Comparison of ENCODE assay signal across 8 cellular contexts in the genomic region with DNA sequence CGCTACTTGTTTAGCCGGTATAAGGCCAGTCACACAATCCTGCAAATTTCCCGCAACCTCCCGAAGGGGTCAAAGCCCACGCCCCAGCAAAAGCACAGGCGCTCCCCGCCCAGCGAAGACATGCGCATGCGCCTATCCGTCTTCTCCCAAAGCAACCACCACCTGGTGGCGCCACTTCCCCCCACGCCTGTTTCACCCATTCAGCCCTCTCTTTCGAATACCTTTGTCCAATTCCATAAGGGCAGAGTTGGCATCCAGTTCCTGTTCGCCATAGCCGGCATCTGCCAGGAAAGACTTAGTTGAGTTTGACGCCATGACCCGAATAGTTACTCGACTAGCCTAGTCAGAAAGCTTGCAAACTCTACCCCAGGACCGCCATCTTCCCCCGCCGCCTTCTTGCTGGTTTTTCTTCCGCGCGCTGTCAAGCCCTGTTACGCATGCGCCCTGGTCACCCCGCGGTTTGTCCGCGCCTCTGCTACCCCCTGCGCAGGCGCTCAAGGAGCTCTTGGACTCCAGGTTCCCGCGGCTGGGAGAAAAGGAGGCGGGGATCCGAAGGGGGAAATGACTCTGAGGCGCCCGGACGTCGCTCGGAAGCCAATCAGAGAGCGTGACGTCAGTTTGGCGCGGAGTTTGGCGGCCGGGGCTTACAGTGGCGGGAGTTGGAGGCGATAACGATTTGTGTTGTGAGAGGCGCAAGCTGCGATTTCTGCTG. TPM values are rescaled to one million over a fixed set of nuclear protein-coding genes. Genes with fewer than 3 reads are reported as not detected.
DNase-seq lines count a peak whose midpoint lies in the region; ATAC-seq, FAIRE-seq and TF ChIP-seq lines count a peak whose summit lies in the region.

A gene with protein sequence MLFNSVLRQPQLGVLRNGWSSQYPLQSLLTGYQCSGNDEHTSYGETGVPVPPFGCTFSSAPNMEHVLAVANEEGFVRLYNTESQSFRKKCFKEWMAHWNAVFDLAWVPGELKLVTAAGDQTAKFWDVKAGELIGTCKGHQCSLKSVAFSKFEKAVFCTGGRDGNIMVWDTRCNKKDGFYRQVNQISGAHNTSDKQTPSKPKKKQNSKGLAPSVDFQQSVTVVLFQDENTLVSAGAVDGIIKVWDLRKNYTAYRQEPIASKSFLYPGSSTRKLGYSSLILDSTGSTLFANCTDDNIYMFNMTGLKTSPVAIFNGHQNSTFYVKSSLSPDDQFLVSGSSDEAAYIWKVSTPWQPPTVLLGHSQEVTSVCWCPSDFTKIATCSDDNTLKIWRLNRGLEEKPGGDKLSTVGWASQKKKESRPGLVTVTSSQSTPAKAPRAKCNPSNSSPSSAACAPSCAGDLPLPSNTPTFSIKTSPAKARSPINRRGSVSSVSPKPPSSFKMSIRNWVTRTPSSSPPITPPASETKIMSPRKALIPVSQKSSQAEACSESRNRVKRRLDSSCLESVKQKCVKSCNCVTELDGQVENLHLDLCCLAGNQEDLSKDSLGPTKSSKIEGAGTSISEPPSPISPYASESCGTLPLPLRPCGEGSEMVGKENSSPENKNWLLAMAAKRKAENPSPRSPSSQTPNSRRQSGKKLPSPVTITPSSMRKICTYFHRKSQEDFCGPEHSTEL (plus strand): TSS at position 626 of the 712 bp plus-strand sequence. CDS start 143 bp downstream, outside the sequence.
A gene with protein sequence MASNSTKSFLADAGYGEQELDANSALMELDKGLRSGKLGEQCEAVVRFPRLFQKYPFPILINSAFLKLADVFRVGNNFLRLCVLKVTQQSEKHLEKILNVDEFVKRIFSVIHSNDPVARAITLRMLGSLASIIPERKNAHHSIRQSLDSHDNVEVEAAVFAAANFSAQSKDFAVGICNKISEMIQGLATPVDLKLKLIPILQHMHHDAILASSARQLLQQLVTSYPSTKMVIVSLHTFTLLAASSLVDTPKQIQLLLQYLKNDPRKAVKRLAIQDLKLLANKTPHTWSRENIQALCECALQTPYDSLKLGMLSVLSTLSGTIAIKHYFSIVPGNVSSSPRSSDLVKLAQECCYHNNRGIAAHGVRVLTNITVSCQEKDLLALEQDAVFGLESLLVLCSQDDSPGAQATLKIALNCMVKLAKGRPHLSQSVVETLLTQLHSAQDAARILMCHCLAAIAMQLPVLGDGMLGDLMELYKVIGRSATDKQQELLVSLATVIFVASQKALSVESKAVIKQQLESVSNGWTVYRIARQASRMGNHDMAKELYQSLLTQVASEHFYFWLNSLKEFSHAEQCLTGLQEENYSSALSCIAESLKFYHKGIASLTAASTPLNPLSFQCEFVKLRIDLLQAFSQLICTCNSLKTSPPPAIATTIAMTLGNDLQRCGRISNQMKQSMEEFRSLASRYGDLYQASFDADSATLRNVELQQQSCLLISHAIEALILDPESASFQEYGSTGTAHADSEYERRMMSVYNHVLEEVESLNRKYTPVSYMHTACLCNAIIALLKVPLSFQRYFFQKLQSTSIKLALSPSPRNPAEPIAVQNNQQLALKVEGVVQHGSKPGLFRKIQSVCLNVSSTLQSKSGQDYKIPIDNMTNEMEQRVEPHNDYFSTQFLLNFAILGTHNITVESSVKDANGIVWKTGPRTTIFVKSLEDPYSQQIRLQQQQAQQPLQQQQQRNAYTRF (minus strand): TSS at position 435 of the 712 bp plus-strand sequence. CDS start 120 bp downstream, at position 315.

- H3K36me3 ChIP-seq in astrocyte (ENCODE audit: insufficient read depth, low read length) (no peaks in the 10 kb centered on the region), vagina (no peaks in the 10 kb centered on the region)

- H3K27me3 ChIP-seq in astrocyte (ENCODE audit: insufficient read depth, low read length) (no peaks in the 10 kb centered on the region), right cardiac atrium (ENCODE audit: control insufficient read depth, insufficient read depth) (no peaks in the 10 kb centered on the region), vagina (no peaks in the 10 kb centered on the region)

- peaks cover 80% of the 10 kb centered on the region for H3K79me2 ChIP-seq in astrocyte (ENCODE audit: insufficient read depth, low read length)

- H3K4me3 ChIP-seq in astrocyte (ENCODE audit: insufficient read depth, low read depth, low read length) (peak within 1 kb of the TSS; percentile 98), right cardiac atrium (ENCODE audit: low read length) (peak within 1 kb of the TSS; percentile 74), vagina (peak within 1 kb of the TSS; percentile 57 to 59)

- peak; percentile 74 for ATAC-seq in HG02981 (IDR thresholded peaks at IDR 0.05; ENCODE audit: unreplicated experiment)
- peak; percentile 98 to 99 for ATAC-seq in right cardiac atrium

- peak within 1 kb of the TSS; percentile 96 for H3K4me2 ChIP-seq in astrocyte (ENCODE audit: low read length)

- H2AFZ ChIP-seq in astrocyte (ENCODE audit: low read depth, low read length), result peak within 1 kb of the TSS; percentile 98

- H4K20me1 ChIP-seq in astrocyte (ENCODE audit: insufficient read depth, low read length), result peaks cover 18% of the 10 kb centered on the region

- FAIRE-seq in GM18507 (lab: Jason Lieb, UNC), result peak; percentile 100
- peak; percentile 96 for FAIRE-seq in astrocyte (lab: Jason Lieb, UNC)

- peak in 1 of 2 donors; percentile 33 for TF ChIP-seq POLR2A in vagina (IDR thresholded peaks at IDR 0.05)

- H3K27ac Mint-ChIP-seq in astrocyte (ENCODE audit: unreplicated experiment), result peak within 1 kb of the TSS; percentile 88

- H3K27me3 Mint-ChIP-seq in astrocyte (ENCODE audit: low read depth, unreplicated experiment), result no peaks in the 10 kb centered on the region

- intact Hi-C loops in right cardiac atrium (cut with DNase I) (no loop called here), vagina (cut with DNase I) (no loop called here)

- H3K4me3 Mint-ChIP-seq in astrocyte (ENCODE audit: unreplicated experiment), result peak within 1 kb of the TSS; percentile 96

- WGBS in right cardiac atrium, result under 1% methylated on average over 53 of the region's 53 CpGs

- peaks cover 4% of the 10 kb centered on the region for H3K36me3 Mint-ChIP-seq in astrocyte (ENCODE audit: low read depth, unreplicated experiment)

- H3K9me3 Mint-ChIP-seq in astrocyte (ENCODE audit: unreplicated experiment), result no peaks in the 10 kb centered on the region

- TF ChIP-seq CTCF in astrocyte (IDR thresholded peaks at IDR 0.05; ENCODE audit: insufficient read depth, low read depth, low read length), result peak; percentile 93
- peak in 2 of 3 experiments; percentile 80 to 98 for TF ChIP-seq CTCF in vagina (IDR thresholded peaks at IDR 0.05)

- peaks cover 18% of the 10 kb centered on the region for H3K4me1 Mint-ChIP-seq in astrocyte (ENCODE audit: low read depth, unreplicated experiment)

- DNase-seq in GM18507 (ENCODE audit: extremely low spot score, insufficient read length, low read depth), result peak; percentile 97
- peak; percentile 97 for DNase-seq in NCI-H2029 (lab: John Stamatoyannopoulos, UW)
- peak; percentile 97 for DNase-seq in T-helper 22 cell (ENCODE audit: low read depth)
- DNase-seq in astrocyte (ENCODE audit: low read depth), result peak; percentile 94
- peak; percentile 99 for DNase-seq in right cardiac atrium
- peak; percentile 94 for DNase-seq in pulmonary artery endothelial cell (ENCODE audit: low read depth, low spot score)
- DNase-seq in vagina (ENCODE audit: extremely low spot score in 2 of 2), result peak; percentile 98 to 99

- peaks cover 12% of the 10 kb centered on the region for H3K4me1 ChIP-seq in astrocyte (ENCODE audit: insufficient read depth, low read length)
- H3K4me1 ChIP-seq in right cardiac atrium (ENCODE audit: control insufficient read depth, insufficient read depth, low read length), result no peaks in the 10 kb centered on the region
- peaks cover 41% of the 10 kb centered on the region for H3K4me1 ChIP-seq in vagina

- H3K9me3 ChIP-seq in astrocyte (ENCODE audit: insufficient read depth, low read depth, low read length) (no peaks in the 10 kb centered on the region), right cardiac atrium (ENCODE audit: control insufficient read depth, low read length) (no peaks in the 10 kb centered on the region), vagina (no peaks in the 10 kb centered on the region)

- H3K27ac ChIP-seq in astrocyte (ENCODE audit: low read depth, low read length), result peak within 1 kb of the TSS; percentile 93
- peak within 1 kb of the TSS; percentile 98 for H3K27ac ChIP-seq in right cardiac atrium (ENCODE audit: low read length)
- peak within 1 kb of the TSS; percentile 91 for H3K27ac ChIP-seq in vagina

- peak within 1 kb of the TSS; percentile 94 for H3K9ac ChIP-seq in astrocyte (ENCODE audit: low read length)

RNA-seq across cellular contexts. Expression of the first gene that starts in this region (rescaled TPM):
- total RNA-seq in astrocyte (2.6 and 6.3 TPM in 2 replicates), right cardiac atrium (under 1 TPM; 0.14 to 0.85 (median 0.46) TPM), pulmonary artery endothelial cell (11.1 and 24.5 TPM in 2 replicates), vagina (7.4 TPM)
- polyA plus RNA-seq in right cardiac atrium, result 0.09 TPM

RNA-seq across cellular contexts. Expression of the second gene that starts in this region (rescaled TPM):
- total RNA-seq in astrocyte (14.7 and 14.9 TPM in 2 replicates), right cardiac atrium (10 to 100 TPM in 1 of 4 donors, 1 to 10 TPM in 3; 7.0 to 12.2 (median 8.2) TPM), pulmonary artery endothelial cell (16.0 and 18.5 TPM in 2 replicates), vagina (10.8 TPM)
- 3.6 TPM for polyA plus RNA-seq in right cardiac atrium

Comparison
In these comparisons a context has a peak if more than half of its experiments do, and no peak if none do; other contexts are left out.
1. Peak in every context shown above with its lines: DNase-seq, ATAC-seq, H3K4me3 ChIP-seq and H3K27ac ChIP-seq.